In the genomic region with DNA sequence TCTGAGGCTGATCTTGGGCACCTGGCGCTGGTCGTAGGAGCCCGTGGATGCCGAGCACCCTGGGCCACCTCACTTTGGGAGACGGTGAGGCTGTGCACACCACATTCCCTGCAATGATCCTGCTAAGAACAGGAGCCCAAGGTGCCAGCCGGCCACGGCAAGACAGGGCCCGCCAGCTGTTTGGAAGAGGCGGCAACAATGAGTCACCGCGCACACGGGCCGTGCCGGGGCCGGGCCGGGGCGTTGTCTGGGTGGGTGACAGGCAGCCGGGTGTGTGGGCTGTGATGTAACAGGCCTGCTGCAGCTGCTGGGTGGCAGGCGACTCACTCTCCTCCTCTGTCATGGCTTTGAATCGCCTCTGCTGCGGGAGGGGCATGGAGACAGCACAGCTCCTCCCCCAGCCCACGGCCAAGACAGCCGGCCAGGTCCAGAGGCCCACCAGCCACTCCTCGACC, we compare ENCODE assay signal across 8 cellular contexts. TPM values are rescaled to one million over a fixed set of nuclear protein-coding genes. Genes with fewer than 3 reads are reported as not detected.
DNase-seq lines count a peak whose midpoint lies in the region; ATAC-seq, FAIRE-seq and TF ChIP-seq lines count a peak whose summit lies in the region.

No MANE protein-coding gene starts in this region.

- no peaks in the 10 kb centered on the region for H4K20me1 ChIP-seq in keratinocyte (ENCODE audit: control insufficient read depth, extremely low read depth, insufficient read depth, low read length)

- FAIRE-seq in keratinocyte (lab: Jason Lieb, UNC): peak; percentile 82

- H3K27ac ChIP-seq in SJSA1 (peak overlapping the region; percentile 32; the same call in 1 of the 2 replicates), adrenal gland (no peak overlapping the region), keratinocyte (ENCODE audit: control insufficient read depth, insufficient read depth, low read length) (peak overlapping the region; percentile 56)

- no peak overlapping the region for H2AFZ ChIP-seq in keratinocyte (ENCODE audit: control insufficient read depth, low read length)

- H3K27me3 ChIP-seq in SJSA1 (replicated peaks): no peaks in the 10 kb centered on the region
- peaks cover 6% of the 10 kb centered on the region for H3K27me3 ChIP-seq in adrenal gland
- no peaks in the 10 kb centered on the region for H3K27me3 ChIP-seq in keratinocyte (ENCODE audit: control insufficient read depth, extremely low read depth, insufficient read depth, low read length)

- H3K9ac ChIP-seq in keratinocyte (ENCODE audit: control insufficient read depth, extremely low read depth, insufficient read depth, low read length): peak overlapping the region; percentile 70

- TF ChIP-seq CTCF in adrenal gland (IDR thresholded peaks at IDR 0.05): no peak
- TF ChIP-seq CTCF in keratinocyte (optimal IDR thresholded peaks at IDR 0.05 in 1 of 3, IDR thresholded peaks at IDR 0.05 in 1 of 3, conservative IDR thresholded peaks at IDR 0.05 in 1 of 3; ENCODE audit: extremely low read depth in 1 of 3, insufficient read depth in 2 of 3, low read length in 3 of 3): no peak

- H3K79me2 ChIP-seq in keratinocyte (ENCODE audit: control insufficient read depth, insufficient read depth, low read length): no peaks in the 10 kb centered on the region

- TF ChIP-seq POLR2A in adrenal gland (IDR thresholded peaks at IDR 0.05): no peak

- WGBS in adrenal gland, 4 donors: 10 to 46% (median 42%) methylated on average over 13 to 24 of the region's 24 CpGs

- intact Hi-C loops in adrenal gland (cut with DNase I): no loop called here

- no peak overlapping the region for H3K4me3 ChIP-seq in SJSA1
- H3K4me3 ChIP-seq in adrenal gland: no peak overlapping the region
- peak overlapping the region in 1 of 3 experiments; percentile 40 for H3K4me3 ChIP-seq in keratinocyte (ENCODE audit: control insufficient read depth in 2 of 3, extremely low read depth in 1 of 3, insufficient read depth in 2 of 3, low read depth in 1 of 3, low read length in 3 of 3)

- H3K36me3 ChIP-seq in SJSA1 (no peaks in the 10 kb centered on the region), adrenal gland (replicated peaks in 1 of 2) (no peaks in the 10 kb centered on the region), keratinocyte (ENCODE audit: control insufficient read depth in 2 of 2, extremely low read depth in 1 of 2, insufficient read depth in 2 of 2, low read length in 2 of 2) (no peaks in the 10 kb centered on the region)

- peak; percentile 71 for DNase-seq in activated naive CD4-positive, alpha-beta T cell treated with Interleukin-2 at 50 U/mL for 16 hours
- no peak for DNase-seq in activated naive CD4-positive, alpha-beta T cell (lab: John Stamatoyannopoulos, UW)
- peak; percentile 88 to 97 for DNase-seq in SJSA1 (ENCODE audit: low read depth in 1 of 2, low spot score in 2 of 2)
- DNase-seq in adrenal gland: peak; percentile 40 to 82 (median 63)
- peak; percentile 89 for DNase-seq in keratinocyte (ENCODE audit: low read depth, low spot score)
- peak; percentile 16 for DNase-seq in stimulated activated CD8-positive, alpha-beta memory T cell treated with anti-CD3 and anti-CD28 coated beads, Interleukin-12 subunit alpha, Interleukin-12 subunit beta, amount 100 ng/mL, for 24 hours (ENCODE audit: extremely low read depth)

- dilution Hi-C loops in keratinocyte (cut with MboI; ENCODE audit: extremely low pct_ligation_motif_present, low sequenced_read_pairs): no loop called here

- peaks cover 43% of the 10 kb centered on the region for H3K4me1 ChIP-seq in SJSA1 (replicated peaks)
- H3K4me1 ChIP-seq in adrenal gland (replicated peaks in 1 of 2): no peaks in the 10 kb centered on the region
- H3K4me1 ChIP-seq in keratinocyte (ENCODE audit: control insufficient read depth, extremely low read depth, insufficient read depth, low read length): peaks cover 54% of the 10 kb centered on the region

- no peaks in the 10 kb centered on the region for H3K9me1 ChIP-seq in keratinocyte (ENCODE audit: control insufficient read depth, extremely low read depth, insufficient read depth, low read length)

- H3K9me3 ChIP-seq in SJSA1 (replicated peaks): no peaks in the 10 kb centered on the region
- no peaks in the 10 kb centered on the region for H3K9me3 ChIP-seq in adrenal gland (replicated peaks in 1 of 3)
- H3K9me3 ChIP-seq in keratinocyte (ENCODE audit: control insufficient read depth, low read depth, low read length): no peaks in the 10 kb centered on the region

- ATAC-seq in GM18873 (IDR thresholded peaks at IDR 0.05; ENCODE audit: low FRiP score, unreplicated experiment) (no peak), GM21367 (IDR thresholded peaks at IDR 0.05; ENCODE audit: unreplicated experiment) (no peak)

- peak overlapping the region; percentile 73 for H3K4me2 ChIP-seq in keratinocyte (ENCODE audit: control insufficient read depth, extremely low read depth, insufficient read depth, low read depth, low read length)

RNA-seq across cellular contexts. Expression of gene ODC1, which starts 49.7 kb away (rescaled TPM):
- total RNA-seq in SJSA1 (2014; rRNA removed; shearing (Covaris generic)): 110 and 113 TPM in 2 replicates
- total RNA-seq in adrenal gland: 10 to 100 TPM; 11.0 to 74.0 (median 23.1) TPM
- polyA plus RNA-seq in adrenal gland (100 to 1,000 TPM in 1 of 3 donors, 10 to 100 TPM in 1, 1 to 10 TPM in 1; 6.4 to 204 (median 10.2) TPM), keratinocyte (501 to 637 TPM (median 613 TPM) in 3 replicates)
- polyA plus RNA-seq in keratinocyte (2011; ENCODE audit: low read depth): 17.0 TPM
- 683 and 864 TPM in 2 replicates for polyA plus RNA-seq in keratinocyte (2011; cell fraction: cytosol; rRNA removed)
- polyA plus RNA-seq in keratinocyte (2011; cell fraction: nucleus; rRNA removed): 272 and 323 TPM in 2 replicates
- polyA plus RNA-seq in keratinocyte (2012; ENCODE audit: low replicate concordance): 36.4 and 382 TPM in 2 replicates
- polyA minus RNA-seq in keratinocyte: 222 to 540 TPM (median 484 TPM) in 3 replicates
- 366 TPM for polyA minus RNA-seq in keratinocyte (2011; cell fraction: cytosol; rRNA and poly(A)+ RNA removed)
- polyA minus RNA-seq in keratinocyte (2011; cell fraction: nucleus; rRNA and poly(A)+ RNA removed): 86.1 and 158 TPM in 2 replicates

Comparison
In these comparisons a context has a peak if more than half of its experiments do, and no peak if none do; other contexts are left out.
1. DNase-seq: peak in activated naive CD4-positive, alpha-beta T cell treated with Interleukin-2 at 50 U/mL for 16 hours (single experiment), SJSA1 (2 of 2), adrenal gland (7 of 7), keratinocyte (single experiment) and stimulated activated CD8-positive, alpha-beta memory T cell treated with anti-CD3 and anti-CD28 coated beads, Interleukin-12 subunit alpha, Interleukin-12 subunit beta, amount 100 ng/mL, for 24 hours (single experiment); none in activated naive CD4-positive, alpha-beta T cell (0 of 4).
2. H3K27ac ChIP-seq: peak in SJSA1 (single experiment) and keratinocyte (single experiment); none in adrenal gland (0 of 5).